Comparison of ENCODE assay signal across 16 cellular contexts in the genomic region with DNA sequence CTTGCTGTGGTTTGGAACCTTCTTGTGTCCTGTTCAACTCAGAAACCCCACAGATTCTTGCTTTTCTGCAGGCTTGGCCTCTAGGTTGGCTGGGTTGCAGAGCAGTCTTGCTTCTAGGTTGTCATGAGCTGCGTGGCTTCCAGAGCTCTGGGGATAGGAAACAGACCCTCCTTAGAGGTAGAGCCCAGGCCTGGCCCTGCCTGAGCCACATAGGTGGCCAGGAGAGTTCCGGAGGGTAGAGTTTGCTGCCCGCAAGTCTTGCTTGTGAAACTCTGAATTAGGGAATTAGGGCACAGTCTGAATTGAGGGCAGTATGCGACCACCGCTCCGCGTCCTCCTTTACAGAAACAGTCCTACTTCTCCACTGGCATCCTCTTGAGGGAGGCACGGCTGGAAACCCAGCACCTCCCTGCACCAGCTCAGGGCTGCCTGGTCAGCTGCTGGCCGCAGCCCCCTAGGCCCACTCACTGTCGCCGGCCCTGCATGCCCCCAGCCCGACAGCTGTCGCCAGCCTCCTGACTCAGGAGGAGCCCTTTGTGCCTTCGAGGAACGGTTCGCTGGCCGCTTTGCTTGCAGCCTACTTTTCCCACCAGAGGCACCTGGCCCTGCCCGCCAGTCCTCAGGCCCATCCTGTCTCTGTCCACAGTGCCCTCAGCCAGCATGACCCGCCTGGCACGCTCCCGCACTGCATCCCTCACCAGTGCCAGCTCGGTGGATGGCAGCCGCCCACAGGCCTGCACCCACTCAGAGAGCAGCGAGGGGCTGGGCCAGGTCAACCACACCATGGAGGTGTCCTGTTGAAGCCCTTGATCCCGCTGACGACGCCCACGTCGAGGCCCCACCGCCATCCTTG. TPM values are rescaled to one million over a fixed set of nuclear protein-coding genes. Genes with fewer than 3 reads are reported as not detected.
A peak's percentile ranks its signal among the peaks of the same experiment; 100 is the strongest.
DNase-seq lines count a peak whose midpoint lies in the region; ATAC-seq and TF ChIP-seq lines count a peak whose summit lies in the region.
"Had no signal": no experiment of that assay in that cellular context is flagged by ENCODE, and none has a peak within 500 bp of the region (broad histone marks: within the 10 kb centered on the region; RNA-seq: fewer than 3 reads in every experiment).

No MANE protein-coding gene starts in this region.

- no peak overlapping the region for H3K4me3 ChIP-seq in mammary epithelial cell (replicated peaks in 1 of 3; ENCODE audit: insufficient read depth in 1 of 3, low read depth in 2 of 3, low read length in 3 of 3)
- H3K4me3 ChIP-seq: ascending aorta had no signal

- no peak overlapping the region for H3K27ac ChIP-seq in mammary epithelial cell (ENCODE audit: insufficient read depth, low read depth, low read length)
- H3K27ac ChIP-seq: ascending aorta had no signal

- no TSS peak for BruUV-seq in mammary epithelial cell (replicated peaks; lab: Mats Ljungman, UMichigan)

- no peaks in the 10 kb centered on the region for H4K20me1 ChIP-seq in mammary epithelial cell (ENCODE audit: insufficient read depth, low read length)

- no peaks in the 10 kb centered on the region for H3K79me2 ChIP-seq in mammary epithelial cell (ENCODE audit: insufficient read depth, low read length)

- no peaks in the 10 kb centered on the region for H3K36me3 ChIP-seq in mammary epithelial cell (ENCODE audit: insufficient read depth, low read length)
- H3K36me3 ChIP-seq: ascending aorta had no signal

- H3K4me1 Mint-ChIP-seq in brain: peaks cover 19% of the 10 kb centered on the region
- peaks cover 34% of the 10 kb centered on the region for H3K4me1 Mint-ChIP-seq in nephron progenitor cell

- H3K36me3 Mint-ChIP-seq in brain (peaks cover 12% of the 10 kb centered on the region), nephron progenitor cell (ENCODE audit: low read depth) (no peaks in the 10 kb centered on the region)
- H3K36me3 Mint-ChIP-seq: IgD-negative memory B cell; memory B cell; natural killer cell treated with Interleukin-12 subunit alpha and Interleukin-12 subunit beta and Interleukin-15 and Interleukin-18, amount 100 ng/mL, for 72 hours; stimulated activated memory B cell treated with anti-CD40 and anti-IgM and Interleukin-4, amounts not matched to agents 10 μg/mL and 1 μg/mL and 100 μg/mL, for 72 hours had no signal

- peaks cover 7% of the 10 kb centered on the region for H3K4me1 ChIP-seq in mammary epithelial cell (ENCODE audit: insufficient read depth, low read length)

- dilution Hi-C loops in mammary epithelial cell (cut with HindIII; ENCODE audit: low sequenced_read_pairs): no loop called here

- H3K9me3 Mint-ChIP-seq in brain (no peaks in the 10 kb centered on the region), nephron progenitor cell (no peaks in the 10 kb centered on the region)
- H3K9me3 Mint-ChIP-seq: CD8-positive, alpha-beta T cell; H9; IgD-negative memory B cell; memory B cell; natural killer cell treated with Interleukin-12 subunit alpha and Interleukin-12 subunit beta and Interleukin-15 and Interleukin-18, amount 100 ng/mL, for 72 hours; stimulated activated memory B cell treated with anti-CD40 and anti-IgM and Interleukin-4, amounts not matched to agents 10 μg/mL and 1 μg/mL and 100 μg/mL, for 72 hours; T-helper 1 cell treated with Interleukin-12 subunit alpha and Interleukin-12 subunit beta and Interleukin-4 antibody, amounts not matched to agents 30 μg/mL and 1 μg/mL, for 36 hours had no signal

- no peak overlapping the region for H3K4me3 Mint-ChIP-seq in brain
- H3K4me3 Mint-ChIP-seq in nephron progenitor cell: no peak overlapping the region
- H3K4me3 Mint-ChIP-seq: CD8-positive, alpha-beta T cell; memory B cell; natural killer cell treated with Interleukin-12 subunit alpha and Interleukin-12 subunit beta and Interleukin-15 and Interleukin-18, amount 100 ng/mL, for 72 hours; stimulated activated memory B cell treated with anti-CD40 and anti-IgM and Interleukin-4, amounts not matched to agents 10 μg/mL and 1 μg/mL and 100 μg/mL, for 72 hours; T-helper 1 cell treated with Interleukin-12 subunit alpha and Interleukin-12 subunit beta and Interleukin-4 antibody, amounts not matched to agents 30 μg/mL and 1 μg/mL, for 36 hours had no signal

- H3K27me3 Mint-ChIP-seq in brain (peaks cover 8% of the 10 kb centered on the region), nephron progenitor cell (ENCODE audit: low read depth, poor library complexity) (no peaks in the 10 kb centered on the region)
- H3K27me3 Mint-ChIP-seq: IgD-negative memory B cell; natural killer cell treated with Interleukin-12 subunit alpha and Interleukin-12 subunit beta and Interleukin-15 and Interleukin-18, amount 100 ng/mL, for 72 hours had no signal

- H3K27me3 ChIP-seq in mammary epithelial cell (ENCODE audit: insufficient read depth, low read length): no peaks in the 10 kb centered on the region
- H3K27me3 ChIP-seq: ascending aorta had no signal

- WGBS in mammary epithelial cell (ENCODE audit: low coverage, missing lambda C conversion rate): 76% methylated on average over 22 of the region's 30 CpGs

- no peak overlapping the region for H3K4me2 ChIP-seq in mammary epithelial cell (ENCODE audit: insufficient read depth, low read depth, low read length)

- intact Hi-C loops in Right ventricle myocardium inferior (cut with DNase I): loop anchor here (10.0 kb wide), 2 partner anchors 114 to 224 kb away; a partner anchor contains a TSS
- intact Hi-C loops in cardiac septum (cut with DNase I): no loop called here
- intact Hi-C loops in mammary epithelial cell (cut with micrococcal nuclease): no loop called here

- peak overlapping the region in 3 of 5 experiments; percentile 44 to 88 (median 61) for H3K27ac Mint-ChIP-seq in brain
- H3K27ac Mint-ChIP-seq in nephron progenitor cell: peak overlapping the region; percentile 74
- H3K27ac Mint-ChIP-seq: CD8-positive, alpha-beta T cell; memory B cell; stimulated activated memory B cell treated with anti-CD40 and anti-IgM and Interleukin-4, amounts not matched to agents 10 μg/mL and 1 μg/mL and 100 μg/mL, for 72 hours had no signal

- H2AFZ ChIP-seq in mammary epithelial cell (ENCODE audit: low read depth, low read length): no peak overlapping the region

- no peak overlapping the region for H3K9ac ChIP-seq in mammary epithelial cell (ENCODE audit: insufficient read depth, low read length)

- H3K9me3 ChIP-seq in mammary epithelial cell (replicated peaks; ENCODE audit: insufficient read depth, low read length): no peaks in the 10 kb centered on the region
- H3K9me3 ChIP-seq: ascending aorta had no signal

- ATAC-seq in Right ventricle myocardium inferior: no peak
- ATAC-seq: natural killer cell treated with Interleukin-12 subunit alpha and Interleukin-12 subunit beta and Interleukin-15 and Interleukin-18, amount 100 ng/mL, for 72 hours; stimulated activated memory B cell treated with anti-CD40 and anti-IgM and Interleukin-4, amounts not matched to agents 10 μg/mL and 1 μg/mL and 100 μg/mL, for 72 hours had no signal

- CTCF ChIA-PET in mammary epithelial cell (lab: Charles Lee; ENCODE audit: low non-redundant PET): no interaction called here

- TF ChIP-seq CTCF in brain (conservative IDR thresholded peaks at IDR 0.05) (no peak), nephron progenitor cell (IDR thresholded peaks at IDR 0.05) (no peak), mammary epithelial cell (conservative IDR thresholded peaks at IDR 0.05 in 1 of 2, IDR thresholded peaks at IDR 0.05 in 1 of 2; ENCODE audit: extremely low read depth in 1 of 2, insufficient read depth in 1 of 2, low read depth in 1 of 2, low read length in 2 of 2) (no peak)

- in situ Hi-C loops in mammary epithelial cell (cut with MboI; ENCODE audit: low sequenced_read_pairs in 2 of 2): no loop called here

- peak; percentile 65 for DNase-seq in Right ventricle myocardium inferior (ENCODE audit: missing footprints)
- DNase-seq in cardiac septum (ENCODE audit: low spot score): no peak
- DNase-seq in nephron progenitor cell: no peak
- DNase-seq in mammary epithelial cell: no peak
- DNase-seq in HPDE6-E6E7 (ENCODE audit: extremely low spot score): no peak
- DNase-seq in DMS79 (lab: John Stamatoyannopoulos, UW): no peak
- no peak for DNase-seq in NCI-H1436 (lab: John Stamatoyannopoulos, UW)

RNA-seq across cellular contexts. Expression of a gene that starts 4.3 kb away (rescaled TPM):
- total RNA-seq in Right ventricle myocardium inferior (13.0 TPM), cardiac septum (12.4 TPM), mammary epithelial cell (10 to 100 TPM; 12.5 to 14.4 TPM)
- polyA plus RNA-seq in brain (ENCODE audit: insufficient read depth, low read depth, low replicate concordance) (8.6 TPM), mammary epithelial cell (10.0 TPM)
- polyA minus RNA-seq in mammary epithelial cell: 7.2 TPM

RNA-seq across cellular contexts. Expression of a gene that starts 11.1 kb away (rescaled TPM):
- 337 TPM for total RNA-seq in Right ventricle myocardium inferior
- 607 TPM for total RNA-seq in cardiac septum
- 288 TPM for polyA plus RNA-seq in brain (ENCODE audit: insufficient read depth, low read depth, low replicate concordance)
- 1 to 10 TPM; 3.8 to 5.0 TPM for total RNA-seq in mammary epithelial cell
- polyA plus RNA-seq in mammary epithelial cell: 0.44 TPM
- polyA minus RNA-seq in mammary epithelial cell: not detected
- total RNA-seq: CD8-positive, alpha-beta T cell had no signal

Comparison
In these comparisons a context has a peak if more than half of its experiments do, and no peak if none do; other contexts are left out.
1. RNA of a gene that starts 11.1 kb away (total RNA-seq): 607 TPM in cardiac septum (single experiment) and 337 TPM in Right ventricle myocardium inferior (single experiment); 3.8 to 5.0 TPM in mammary epithelial cell; every median in the first group is over 10 times any median in the second.